In genomic region chr7:18345641-18346234, GRCh38 we compare ENCODE assay signal across 8 cellular contexts.
A peak's percentile ranks its signal among the peaks of the same experiment; 100 is the strongest.
DNase-seq lines count a peak whose midpoint lies in the region; ATAC-seq and TF ChIP-seq lines count a peak whose summit lies in the region.

No MANE protein-coding gene starts in this region.

- H3K27ac Mint-ChIP-seq in activated CD4-positive, alpha-beta T cell treated with anti-CD3 and anti-CD28 coated beads, Interleukin-2, amount 10 ng/mL, durations not matched to agents 7 days and 5 days: no peak overlapping the region

- no peaks in the 10 kb centered on the region for H3K4me1 ChIP-seq in psoas muscle

- H3K27me3 Mint-ChIP-seq in activated CD4-positive, alpha-beta T cell treated with anti-CD3 and anti-CD28 coated beads, Interleukin-2, amount 10 ng/mL, durations not matched to agents 7 days and 5 days: peaks cover 3% of the 10 kb centered on the region

- no peaks in the 10 kb centered on the region for H3K27me3 ChIP-seq in psoas muscle (ENCODE audit: insufficient read depth in 3 of 3, low read length in 2 of 3)

- ATAC-seq in HG02642 (IDR thresholded peaks at IDR 0.05; ENCODE audit: poor library complexity, unreplicated experiment): peak; percentile 47
- ATAC-seq in psoas muscle: peak in 1 of 4 donors; percentile 45
- ATAC-seq in HG02678 (IDR thresholded peaks at IDR 0.05; ENCODE audit: unreplicated experiment): no peak

- H3K4me1 Mint-ChIP-seq in activated CD4-positive, alpha-beta T cell treated with anti-CD3 and anti-CD28 coated beads, Interleukin-2, amount 10 ng/mL, durations not matched to agents 7 days and 5 days: no peaks in the 10 kb centered on the region

- DNase-seq in activated naive CD4-positive, alpha-beta T cell treated with Interleukin-2 at 50 U/mL for 16 hours: peak; percentile 11
- DNase-seq in activated naive CD4-positive, alpha-beta T cell (lab: John Stamatoyannopoulos, UW): no peak
- peak; percentile 75 for DNase-seq in NCI-H2171 treated with DMSO at 0.1 percent for 48 hours (lab: John Stamatoyannopoulos, UW)
- DNase-seq in activated CD4-positive, alpha-beta T cell treated with anti-CD3 and anti-CD28 coated beads, Interleukin-2, amount 10 ng/mL, durations not matched to agents 7 days and 5 days: peak; percentile 37
- peak; percentile 14 for DNase-seq in germinal center (ENCODE audit: low spot score)
- no peak for DNase-seq in psoas muscle

- no peaks in the 10 kb centered on the region for H3K36me3 Mint-ChIP-seq in activated CD4-positive, alpha-beta T cell treated with anti-CD3 and anti-CD28 coated beads, Interleukin-2, amount 10 ng/mL, durations not matched to agents 7 days and 5 days (ENCODE audit: low read depth)

- H3K36me3 ChIP-seq in psoas muscle (ENCODE audit: insufficient read depth in 1 of 2, low read depth in 1 of 2): no peaks in the 10 kb centered on the region

- H3K27ac ChIP-seq in psoas muscle: no peak overlapping the region

- CTCF ChIA-PET in activated CD4-positive, alpha-beta T cell treated with anti-CD3 and anti-CD28 coated beads, Interleukin-2, amount 10 ng/mL, durations not matched to agents 7 days and 5 days (lab: Charles Lee): no interaction called here

- POLR2A ChIA-PET in activated CD4-positive, alpha-beta T cell treated with anti-CD3 and anti-CD28 coated beads, Interleukin-2, amount 10 ng/mL, durations not matched to agents 7 days and 5 days (lab: Charles Lee): no interaction called here

- peak; percentile 68 for TF ChIP-seq CTCF in psoas muscle (IDR thresholded peaks at IDR 0.05)

- intact Hi-C loops in psoas muscle (cut with DNase I): loop anchor here (2.0 to 10.0 kb wide), 2 partner anchors 661 to 665 kb away; no protein-coding TSS in a partner anchor

- no peak overlapping the region for H3K4me3 Mint-ChIP-seq in activated CD4-positive, alpha-beta T cell treated with anti-CD3 and anti-CD28 coated beads, Interleukin-2, amount 10 ng/mL, durations not matched to agents 7 days and 5 days

- H3K9me3 ChIP-seq in psoas muscle: peaks cover 2% of the 10 kb centered on the region

- WGBS in psoas muscle, 3 donors: 28 to 37% (median 33%) methylated on average over 3 of the region's 3 CpGs

- H3K9me3 Mint-ChIP-seq in activated CD4-positive, alpha-beta T cell treated with anti-CD3 and anti-CD28 coated beads, Interleukin-2, amount 10 ng/mL, durations not matched to agents 7 days and 5 days: peaks cover 2% of the 10 kb centered on the region

- H3K4me3 ChIP-seq in psoas muscle: no peak overlapping the region

Comparison
In these comparisons a context has a peak if more than half of its experiments do, and no peak if none do; other contexts are left out.
1. DNase-seq: peak in activated naive CD4-positive, alpha-beta T cell treated with Interleukin-2 at 50 U/mL for 16 hours (single experiment), NCI-H2171 treated with DMSO at 0.1 percent for 48 hours (single experiment), activated CD4-positive, alpha-beta T cell treated with anti-CD3 and anti-CD28 coated beads, Interleukin-2, amount 10 ng/mL, durations not matched to agents 7 days and 5 days (single experiment) and germinal center (single experiment); none in activated naive CD4-positive, alpha-beta T cell (0 of 4) and psoas muscle (0 of 2).